Comparison of ENCODE assay signal across 1 cellular context in the genomic region with DNA sequence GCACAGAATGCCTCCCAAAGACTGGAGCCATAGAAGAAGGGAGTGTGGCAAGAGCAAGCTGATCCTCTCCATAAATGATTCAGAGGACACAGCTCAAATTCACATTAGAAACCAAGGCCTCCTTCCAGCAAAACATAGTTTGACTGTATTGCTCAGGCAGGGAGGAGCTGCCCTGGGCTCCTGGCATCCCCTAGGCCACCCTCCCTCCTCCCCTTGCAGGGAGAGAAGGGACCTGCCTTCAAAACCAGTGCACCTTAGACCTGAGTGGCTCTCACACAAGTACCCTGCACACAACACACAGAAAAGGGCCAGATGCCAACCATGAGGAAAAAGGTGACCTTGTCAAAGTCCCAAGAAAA.
TF ChIP-seq lines count a peak whose summit lies in the region.

No MANE protein-coding gene starts in this region.

TF ChIP-seq in GM23338, 12 proteins besides CTCF, POLR2A, EP300 and RAD21 (continued from another document):
- TF ChIP-seq, protein P1, sequence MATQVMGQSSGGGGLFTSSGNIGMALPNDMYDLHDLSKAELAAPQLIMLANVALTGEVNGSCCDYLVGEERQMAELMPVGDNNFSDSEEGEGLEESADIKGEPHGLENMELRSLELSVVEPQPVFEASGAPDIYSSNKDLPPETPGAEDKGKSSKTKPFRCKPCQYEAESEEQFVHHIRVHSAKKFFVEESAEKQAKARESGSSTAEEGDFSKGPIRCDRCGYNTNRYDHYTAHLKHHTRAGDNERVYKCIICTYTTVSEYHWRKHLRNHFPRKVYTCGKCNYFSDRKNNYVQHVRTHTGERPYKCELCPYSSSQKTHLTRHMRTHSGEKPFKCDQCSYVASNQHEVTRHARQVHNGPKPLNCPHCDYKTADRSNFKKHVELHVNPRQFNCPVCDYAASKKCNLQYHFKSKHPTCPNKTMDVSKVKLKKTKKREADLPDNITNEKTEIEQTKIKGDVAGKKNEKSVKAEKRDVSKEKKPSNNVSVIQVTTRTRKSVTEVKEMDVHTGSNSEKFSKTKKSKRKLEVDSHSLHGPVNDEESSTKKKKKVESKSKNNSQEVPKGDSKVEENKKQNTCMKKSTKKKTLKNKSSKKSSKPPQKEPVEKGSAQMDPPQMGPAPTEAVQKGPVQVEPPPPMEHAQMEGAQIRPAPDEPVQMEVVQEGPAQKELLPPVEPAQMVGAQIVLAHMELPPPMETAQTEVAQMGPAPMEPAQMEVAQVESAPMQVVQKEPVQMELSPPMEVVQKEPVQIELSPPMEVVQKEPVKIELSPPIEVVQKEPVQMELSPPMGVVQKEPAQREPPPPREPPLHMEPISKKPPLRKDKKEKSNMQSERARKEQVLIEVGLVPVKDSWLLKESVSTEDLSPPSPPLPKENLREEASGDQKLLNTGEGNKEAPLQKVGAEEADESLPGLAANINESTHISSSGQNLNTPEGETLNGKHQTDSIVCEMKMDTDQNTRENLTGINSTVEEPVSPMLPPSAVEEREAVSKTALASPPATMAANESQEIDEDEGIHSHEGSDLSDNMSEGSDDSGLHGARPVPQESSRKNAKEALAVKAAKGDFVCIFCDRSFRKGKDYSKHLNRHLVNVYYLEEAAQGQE (IDR thresholded peaks at IDR 0.05; ENCODE audit: unreplicated experiment), result no peak
- TF ChIP-seq EZH2 (IDR thresholded peaks at IDR 0.05; ENCODE audit: low read depth, unreplicated experiment), result no peak
